ENCODE assay signal across 37 cellular contexts in genomic region chr12:57470970-57471656, GRCh38. TPM values are rescaled to one million over a fixed set of nuclear protein-coding genes. Genes with fewer than 3 reads are reported as not detected.
A peak's percentile ranks its signal among the peaks of the same experiment; 100 is the strongest.
DNase-seq lines count a peak whose midpoint lies in the region; ATAC-seq, FAIRE-seq and TF ChIP-seq lines count a peak whose summit lies in the region.
"Had no signal": no experiment of that assay in that cellular context is flagged by ENCODE, and none has a peak within 500 bp of the region (broad histone marks: within the 10 kb centered on the region; RNA-seq: fewer than 3 reads in every experiment).

No MANE protein-coding gene starts in this region.

- CTCF ChIA-PET in H1 (lab: Charles Lee; ENCODE audit: partially characterized antibody): interaction anchor here (0.6 to 25.1 kb wide), 6 partner anchors 9 to 765 kb away, joined by 3 to 441 read pairs (median 4); partner anchors contain the start of genes ARHGAP9, GLI1 and INHBE

- no peaks in the 10 kb centered on the region for H3K9me3 ChIP-seq in CD4-positive, CD25-positive, alpha-beta regulatory T cell (ENCODE audit: control insufficient read depth in 2 of 2, low read length in 2 of 2)
- H3K9me3 ChIP-seq in Peyer's patch: no peaks in the 10 kb centered on the region
- no peaks in the 10 kb centered on the region for H3K9me3 ChIP-seq in H1 (ENCODE audit: insufficient read depth in 2 of 2, low read depth in 1 of 2, low read length in 1 of 2)
- no peaks in the 10 kb centered on the region for H3K9me3 ChIP-seq in osteoblast (ENCODE audit: low read depth, low read length)
- H3K9me3 ChIP-seq: BE2C, Caco-2, vagina had no signal

- H2AFZ ChIP-seq in H1 (ENCODE audit: low read length) (no peak overlapping the region), osteoblast (ENCODE audit: low read length) (no peak overlapping the region)

- H2BK15ac ChIP-seq in H1 (ENCODE audit: low read length): no peak overlapping the region

- H3K4ac ChIP-seq in H1 (replicated peaks; ENCODE audit: insufficient read length, low read depth, low read length): no peak overlapping the region

- POLR2A ChIA-PET in H1 (lab: Charles Lee; ENCODE audit: partially characterized antibody): interaction anchor here (1.0 to 1.5 kb wide), 3 partner anchors 172 to 241 kb away, joined by 3 to 4 read pairs (median 4); no protein-coding TSS in a partner anchor

- FAIRE-seq in H1 (lab: Jason Lieb, UNC): no peak
- FAIRE-seq: GM12892, kidney had no signal

- H2AK5ac ChIP-seq in H1 (ENCODE audit: low read depth, low read length): no peak overlapping the region

- H3K27ac ChIP-seq in CD4-positive, CD25-positive, alpha-beta regulatory T cell (ENCODE audit: insufficient read depth, low read length, poor library complexity, severe bottlenecking): peak overlapping the region; percentile 14
- H3K27ac ChIP-seq in Peyer's patch (peak overlapping the region in 3 of 4 donors; percentile 44 to 70 (median 50)), H1 (ENCODE audit: low read depth, low read length) (no peak overlapping the region), osteoblast (ENCODE audit: low read depth, low read length) (no peak overlapping the region)
- H3K27ac ChIP-seq: coronary artery, vagina had no signal

- peaks cover 48% of the 10 kb centered on the region for H3K36me3 Mint-ChIP-seq in CD4-positive, CD25-positive, alpha-beta regulatory T cell

- no peak for TF ChIP-seq RAD21 in H1 (IDR thresholded peaks at IDR 0.05 in 1 of 2, conservative IDR thresholded peaks at IDR 0.05 in 1 of 2; ENCODE audit: low read depth in 2 of 2, low read length in 2 of 2)

- H3K4me3 ChIP-seq in CD4-positive, CD25-positive, alpha-beta regulatory T cell (ENCODE audit: low read depth, low read length): no peak overlapping the region
- H3K4me3 ChIP-seq in Peyer's patch: no peak overlapping the region
- no peak overlapping the region for H3K4me3 ChIP-seq in H1 (ENCODE audit: extremely low read depth in 1 of 4, insufficient read depth in 2 of 4, low read depth in 3 of 4, low read length in 4 of 4)
- no peak overlapping the region for H3K4me3 ChIP-seq in osteoblast (ENCODE audit: insufficient read depth, low read length)
- H3K4me3 ChIP-seq: coronary artery, vagina had no signal

- no peak overlapping the region for H3K14ac ChIP-seq in H1 (ENCODE audit: insufficient read length)

- H4K20me1 ChIP-seq in H1 (replicated peaks in 1 of 2; ENCODE audit: control insufficient read depth in 1 of 2, insufficient read depth in 2 of 2, low read length in 2 of 2) (peaks cover 0 to 6% of the 10 kb centered on the region in 2 experiments), osteoblast (ENCODE audit: insufficient read depth, low read length) (no peaks in the 10 kb centered on the region)

- no peak overlapping the region for H2BK5ac ChIP-seq in H1 (ENCODE audit: low read depth, low read length)

- TF ChIP-seq POLR2A in Peyer's patch (IDR thresholded peaks at IDR 0.05): no peak
- no peak for TF ChIP-seq POLR2A in H1 (IDR thresholded peaks at IDR 0.05; ENCODE audit: control extremely low read depth in 1 of 2, low read depth in 2 of 2, low read length in 2 of 2)

- TF ChIP-seq CTCF in Peyer's patch (IDR thresholded peaks at IDR 0.05) (no peak), H1 (IDR thresholded peaks at IDR 0.05; ENCODE audit: control extremely low read depth in 1 of 3, insufficient read depth in 1 of 3, low read depth in 1 of 3, low read length in 3 of 3) (no peak), osteoblast (IDR thresholded peaks at IDR 0.05; ENCODE audit: extremely low read depth, low read depth, low read length) (no peak), GM20000 (IDR thresholded peaks at IDR 0.05; ENCODE audit: extremely low read depth, missing control alignments) (no peak)

- H3K56ac ChIP-seq in H1 (replicated peaks; ENCODE audit: insufficient read length, low read depth, low read length): no peak overlapping the region

- 0 out of 2 replicates have a peak overlapping the region, but pooled peaks have one; percentile 3 for H4K8ac ChIP-seq in H1 (ENCODE audit: extremely low read depth, insufficient read depth, low read length)

- peaks cover 8% of the 10 kb centered on the region; the same call in 1 of the 2 replicates for H3K23me2 ChIP-seq in H1 (ENCODE audit: low read depth, low read length)

- no peak overlapping the region for H2BK12ac ChIP-seq in H1 (ENCODE audit: low read depth, low read length)

- H3K18ac ChIP-seq in H1 (ENCODE audit: extremely low read depth, low read length): no peak overlapping the region

- H3K27ac Mint-ChIP-seq in CD4-positive, CD25-positive, alpha-beta regulatory T cell: peak overlapping the region in 2 of 3 donors; percentile 83 to 86
- H3K27ac Mint-ChIP-seq: activated CD4-positive, alpha-beta memory T cell treated with anti-CD3 and anti-CD28 coated beads, Interleukin-2, amount 10 ng/mL, durations not matched to agents 7 days and 5 days; activated T-helper 2 cell treated with anti-CD3 and anti-CD28 coated beads, Interferon-gamma antibody, Interleukin-2, Interleukin-4, amounts not matched to agents 10 μg/mL and 5 μg/mL and 100 μg/mL, durations not matched to agents 14 hours and 24 hours and 36 hours; endodermal cell; stimulated activated naive CD8-positive, alpha-beta T cell treated with anti-CD3 and anti-CD28 coated beads, Interleukin-15, Interleukin-2, amounts not matched to agents 100 ng/mL and 50 ng/mL, for 24 hours had no signal

- no peak for DNase-seq in CD4-positive, CD25-positive, alpha-beta regulatory T cell
- peak in 2 of 3 donors; percentile 71 to 77 for DNase-seq in Peyer's patch
- no peak for DNase-seq in H1 (ENCODE audit: low read depth in 1 of 2, low spot score in 2 of 2)
- DNase-seq in osteoblast (ENCODE audit: insufficient read length, low spot score, missing footprints): peak; percentile 79
- DNase-seq in GM19240 (ENCODE audit: insufficient read length, low spot score): no peak
- no peak for DNase-seq in GM20000 (ENCODE audit: low spot score)
- DNase-seq in GM03348 (ENCODE audit: low spot score): no peak
- no peak for DNase-seq in kidney glomerular epithelial cell (lab: John Stamatoyannopoulos, UW)
- DNase-seq: ACHN; activated CD4-positive, alpha-beta memory T cell treated with anti-CD3 and anti-CD28 coated beads, Interleukin-2, amount 10 ng/mL, durations not matched to agents 7 days and 5 days; activated CD8-positive, alpha-beta memory T cell treated with anti-CD3 and anti-CD28 coated beads, Interleukin-2, amount 50 U/mL, for 48 hours; activated naive CD4-positive, alpha-beta T cell treated with anti-CD3 and anti-CD28 coated beads, Interleukin-2, amount 50 U/mL, for 16 hours; anterior cingulate cortex; BE2C; Caco-2; DMS53; endodermal cell; head of caudate nucleus; naive B cell; NCI-H146; SW 1271; T-helper 9 cell had no signal

- 75% methylated on average over 4 of the region's 4 CpGs; no CpG with 5 or more reads in 1 of the 2 experiments for WGBS in H1 (ENCODE audit: extremely low coverage in 1 of 2, insufficient coverage in 1 of 2, insufficient read length in 1 of 2, insufficient replicate concordance in 2 of 2, low coverage in 1 of 2, low lambda C conversion rate in 2 of 2, missing lambda C conversion rate in 1 of 2), 2 experiments

- peaks cover 43% of the 10 kb centered on the region for H3K4me1 ChIP-seq in CD4-positive, CD25-positive, alpha-beta regulatory T cell (ENCODE audit: control insufficient read depth, insufficient read depth, low read length, poor library complexity, severe bottlenecking)
- peaks cover 8 to 31% (median 13%) of the 10 kb centered on the region in 4 donors for H3K4me1 ChIP-seq in Peyer's patch
- peaks cover 0 to 14% (median 3%) of the 10 kb centered on the region in 4 experiments; a peak in 5 of 7 replicates for H3K4me1 ChIP-seq in H1 (replicated peaks in 1 of 4; ENCODE audit: control insufficient read depth in 3 of 4, insufficient read depth in 4 of 4, low read length in 3 of 4)
- no peaks in the 10 kb centered on the region for H3K4me1 ChIP-seq in osteoblast (ENCODE audit: insufficient read depth, low read length)
- H3K4me1 ChIP-seq: BE2C, Caco-2 had no signal

- H3K27me3 Mint-ChIP-seq in CD4-positive, CD25-positive, alpha-beta regulatory T cell: no peaks in the 10 kb centered on the region
- H3K27me3 Mint-ChIP-seq: activated CD4-positive, alpha-beta memory T cell treated with anti-CD3 and anti-CD28 coated beads, Interleukin-2, amount 10 ng/mL, durations not matched to agents 7 days and 5 days; naive B cell; stimulated activated naive CD8-positive, alpha-beta T cell treated with anti-CD3 and anti-CD28 coated beads, Interleukin-15, Interleukin-2, amounts not matched to agents 100 ng/mL and 50 ng/mL, for 24 hours had no signal

- no peak overlapping the region for H2BK20ac ChIP-seq in H1 (ENCODE audit: low read length)

- no peak overlapping the region for H2BK120ac ChIP-seq in H1 (replicated peaks; ENCODE audit: low read depth, low read length)

- peaks cover 0 to 58% (median 38%) of the 10 kb centered on the region in 4 donors for H3K4me1 Mint-ChIP-seq in CD4-positive, CD25-positive, alpha-beta regulatory T cell

- ATAC-seq in CD4-positive, CD25-positive, alpha-beta regulatory T cell (ENCODE audit: low read depth in 2 of 2): no peak
- ATAC-seq: esophagus mucosa had no signal

- H4K5ac ChIP-seq in H1 (ENCODE audit: insufficient read length, low read depth, low read length): no peak overlapping the region

- H3K9me3 Mint-ChIP-seq in CD4-positive, CD25-positive, alpha-beta regulatory T cell: no peaks in the 10 kb centered on the region
- H3K9me3 Mint-ChIP-seq: activated CD4-positive, alpha-beta memory T cell treated with anti-CD3 and anti-CD28 coated beads, Interleukin-2, amount 10 ng/mL, durations not matched to agents 7 days and 5 days; activated T-helper 2 cell treated with anti-CD3 and anti-CD28 coated beads, Interferon-gamma antibody, Interleukin-2, Interleukin-4, amounts not matched to agents 10 μg/mL and 5 μg/mL and 100 μg/mL, durations not matched to agents 14 hours and 24 hours and 36 hours; endodermal cell; naive B cell; stimulated activated naive CD8-positive, alpha-beta T cell treated with anti-CD3 and anti-CD28 coated beads, Interleukin-15, Interleukin-2, amounts not matched to agents 100 ng/mL and 50 ng/mL, for 24 hours had no signal

- no peak overlapping the region for H3K9ac ChIP-seq in H1 (replicated peaks in 1 of 4; ENCODE audit: extremely low read depth in 1 of 4, low read depth in 3 of 4, low read length in 3 of 4)

- peaks cover 75% of the 10 kb centered on the region for H3K36me3 ChIP-seq in CD4-positive, CD25-positive, alpha-beta regulatory T cell (ENCODE audit: control insufficient read depth, insufficient read depth, low read length)
- H3K36me3 ChIP-seq in Peyer's patch (peaks cover 0 to 9% (median 0%) of the 10 kb centered on the region in 3 donors), H1 (ENCODE audit: control insufficient read depth in 2 of 4, insufficient read depth in 4 of 4, low read length in 3 of 4) (peaks cover 0 to 11% (median 3%) of the 10 kb centered on the region in 4 experiments; a peak in 3 of 8 replicates), osteoblast (ENCODE audit: insufficient read depth, low read length) (no peaks in the 10 kb centered on the region)
- H3K36me3 ChIP-seq: BE2C, vagina had no signal

- H4K91ac ChIP-seq in H1 (replicated peaks; ENCODE audit: insufficient read length, low read length): no peak overlapping the region

- TF ChIP-seq EP300 in H1 (IDR thresholded peaks at IDR 0.05; ENCODE audit: borderline replicate concordance in 1 of 2, low read depth in 2 of 2, low read length in 2 of 2): no peak

- H3K79me2 ChIP-seq in H1 (ENCODE audit: control insufficient read depth in 1 of 2, insufficient read depth in 2 of 2, low read length in 2 of 2): no peaks in the 10 kb centered on the region
- H3K79me2 ChIP-seq in osteoblast (ENCODE audit: insufficient read depth, low read length): no peaks in the 10 kb centered on the region

- no peak overlapping the region for H3K23ac ChIP-seq in H1 (ENCODE audit: insufficient read length)

- H3K79me1 ChIP-seq in H1 (ENCODE audit: low read depth, low read length): no peaks in the 10 kb centered on the region

- no peaks in the 10 kb centered on the region for H3K27me3 ChIP-seq in CD4-positive, CD25-positive, alpha-beta regulatory T cell (ENCODE audit: control insufficient read depth, insufficient read depth, low read length)
- peaks cover 0 to 5% of the 10 kb centered on the region in 2 donors for H3K27me3 ChIP-seq in Peyer's patch
- peaks cover 20 to 35% (median 30%) of the 10 kb centered on the region in 4 experiments for H3K27me3 ChIP-seq in H1 (replicated peaks in 1 of 4; ENCODE audit: control insufficient read depth in 3 of 4, extremely low read depth in 1 of 4, insufficient read depth in 3 of 4, low read length in 3 of 4)
- H3K27me3 ChIP-seq in osteoblast (ENCODE audit: insufficient read depth, low read length): peaks cover 68% of the 10 kb centered on the region

- no peak overlapping the region for H3K4me3 Mint-ChIP-seq in CD4-positive, CD25-positive, alpha-beta regulatory T cell
- H3K4me3 Mint-ChIP-seq: activated CD4-positive, alpha-beta memory T cell treated with anti-CD3 and anti-CD28 coated beads, Interleukin-2, amount 10 ng/mL, durations not matched to agents 7 days and 5 days; endodermal cell; stimulated activated naive CD8-positive, alpha-beta T cell treated with anti-CD3 and anti-CD28 coated beads, Interleukin-15, Interleukin-2, amounts not matched to agents 100 ng/mL and 50 ng/mL, for 24 hours had no signal

- no peak overlapping the region for H3K4me2 ChIP-seq in H1 (ENCODE audit: insufficient read depth in 1 of 2, low read depth in 2 of 2, low read length in 2 of 2)
- H3K4me2 ChIP-seq in osteoblast (ENCODE audit: insufficient read depth, low read length): no peak overlapping the region

RNA-seq across cellular contexts. Expression of gene ARHGAP9, which starts 8.6 kb away (rescaled TPM):
- total RNA-seq in CD4-positive, CD25-positive, alpha-beta regulatory T cell: 403 TPM
- polyA plus RNA-seq in CD4-positive, CD25-positive, alpha-beta regulatory T cell: 100 to 1,000 TPM; 173 to 192 (median 182) TPM
- total RNA-seq in Peyer's patch (100 to 1,000 TPM in 1 of 4 donors, 10 to 100 TPM in 3; 16.5 to 220 (median 28.2) TPM), osteoblast (0.29 and 0.36 TPM in 2 replicates)
- total RNA-seq in H1 (2021; fragmentation: NEBNext Ultra II Directional; extraction: Animal tissue kit (Norgen Biotek cat#: 25700)): 2.3 and 3.2 TPM in 2 replicates
- polyA plus RNA-seq in H1 (2011; rRNA removed): 6.0 and 7.0 TPM in 2 replicates
- polyA plus RNA-seq in H1 (2011; cell fraction: cytosol; rRNA removed): 5.3 TPM
- 13.6 TPM for polyA plus RNA-seq in H1 (2011; cell fraction: nucleus; rRNA removed)
- polyA plus RNA-seq in H1 (2012, experiment 1 of 2): 3.4 to 4.9 TPM (median 4.3 TPM) in 4 replicates
- 4.3 TPM for polyA plus RNA-seq in H1 (2012, experiment 2 of 2)
- polyA plus RNA-seq in H1 (2013, experiment 1 of 2): 3.3 TPM
- polyA plus RNA-seq in H1 (2013, experiment 2 of 2): 3.0 TPM
- polyA minus RNA-seq in H1 (2011; rRNA and poly(A)+ RNA removed): 2.5 and 4.9 TPM in 2 replicates
- 1.8 TPM for polyA minus RNA-seq in H1 (2011; cell fraction: cytosol; rRNA and poly(A)+ RNA removed)
- 2.7 TPM for polyA minus RNA-seq in H1 (2011; cell fraction: nucleus; rRNA and poly(A)+ RNA removed)
- total RNA-seq: bronchial epithelial cell, NCI-H460, RPMI7951 had no signal

RNA-seq across cellular contexts. Expression of gene GLI1, which starts 11.5 kb away (rescaled TPM):
- 0.47 TPM for total RNA-seq in CD4-positive, CD25-positive, alpha-beta regulatory T cell
- under 1 TPM in 3 of 4 donors, not detected in 1; 0.07 to 0.23 (median 0.13) TPM for polyA plus RNA-seq in CD4-positive, CD25-positive, alpha-beta regulatory T cell
- total RNA-seq in Peyer's patch (1 to 10 TPM in 2 of 4 donors, under 1 TPM in 2; 0.67 to 2.1 (median 1.3) TPM), osteoblast (0.29 and 0.36 TPM in 2 replicates)
- total RNA-seq in H1 (2021; fragmentation: NEBNext Ultra II Directional; extraction: Animal tissue kit (Norgen Biotek cat#: 25700)): 20.6 and 23.5 TPM in 2 replicates
- 25.3 and 31.0 TPM in 2 replicates for polyA plus RNA-seq in H1 (2011; rRNA removed)
- 24.6 TPM for polyA plus RNA-seq in H1 (2011; cell fraction: cytosol; rRNA removed)
- polyA plus RNA-seq in H1 (2011; cell fraction: nucleus; rRNA removed): 86.7 TPM
- 19.9 to 24.3 TPM (median 22.0 TPM) in 4 replicates for polyA plus RNA-seq in H1 (2012, experiment 1 of 2)
- polyA plus RNA-seq in H1 (2012, experiment 2 of 2): 14.8 TPM
- polyA plus RNA-seq in H1 (2013, experiment 1 of 2): 17.8 TPM
- 16.1 TPM for polyA plus RNA-seq in H1 (2013, experiment 2 of 2)
- 25.1 and 28.1 TPM in 2 replicates for polyA minus RNA-seq in H1 (2011; rRNA and poly(A)+ RNA removed)
- 16.2 TPM for polyA minus RNA-seq in H1 (2011; cell fraction: cytosol; rRNA and poly(A)+ RNA removed)
- polyA minus RNA-seq in H1 (2011; cell fraction: nucleus; rRNA and poly(A)+ RNA removed): 30.0 TPM

RNA-seq across cellular contexts. Expression of gene INHBE, which starts 16.0 kb away (rescaled TPM):
- not detected for total RNA-seq in CD4-positive, CD25-positive, alpha-beta regulatory T cell
- polyA plus RNA-seq in CD4-positive, CD25-positive, alpha-beta regulatory T cell: under 1 TPM in 1 of 4 donors, not detected in 3; 0.06 TPM
- total RNA-seq in Peyer's patch (not detected), osteoblast (0.88 and 3.3 TPM in 2 replicates)
- 7.0 and 10.2 TPM in 2 replicates for total RNA-seq in H1 (2021; fragmentation: NEBNext Ultra II Directional; extraction: Animal tissue kit (Norgen Biotek cat#: 25700))
- 18.8 and 31.9 TPM in 2 replicates for polyA plus RNA-seq in H1 (2011; rRNA removed)
- polyA plus RNA-seq in H1 (2011; cell fraction: cytosol; rRNA removed): 30.8 TPM
- 31.1 TPM for polyA plus RNA-seq in H1 (2011; cell fraction: nucleus; rRNA removed)
- 10.8 to 13.7 TPM (median 12.5 TPM) in 4 replicates for polyA plus RNA-seq in H1 (2012, experiment 1 of 2)
- polyA plus RNA-seq in H1 (2012, experiment 2 of 2): 11.1 TPM
- 9.0 TPM for polyA plus RNA-seq in H1 (2013, experiment 1 of 2)
- polyA plus RNA-seq in H1 (2013, experiment 2 of 2): 10.3 TPM
- 16.4 and 33.1 TPM in 2 replicates for polyA minus RNA-seq in H1 (2011; rRNA and poly(A)+ RNA removed)
- polyA minus RNA-seq in H1 (2011; cell fraction: cytosol; rRNA and poly(A)+ RNA removed): 17.2 TPM
- 12.8 TPM for polyA minus RNA-seq in H1 (2011; cell fraction: nucleus; rRNA and poly(A)+ RNA removed)
- total RNA-seq: esophagus mucosa, lower leg skin, vagina had no signal

RNA-seq across cellular contexts. Expression of gene MARS1, which starts 16.8 kb away (rescaled TPM):
- 219 TPM for total RNA-seq in CD4-positive, CD25-positive, alpha-beta regulatory T cell
- 10 to 100 TPM; 71.9 to 89.4 (median 80.1) TPM for polyA plus RNA-seq in CD4-positive, CD25-positive, alpha-beta regulatory T cell
- 10 to 100 TPM; 40.6 to 97.4 (median 63.5) TPM for total RNA-seq in Peyer's patch
- 398 and 407 TPM in 2 replicates for total RNA-seq in H1 (2021; fragmentation: NEBNext Ultra II Directional; extraction: Animal tissue kit (Norgen Biotek cat#: 25700))
- 194 and 255 TPM in 2 replicates for polyA plus RNA-seq in H1 (2011; rRNA removed)
- polyA plus RNA-seq in H1 (2011; cell fraction: cytosol; rRNA removed): 252 TPM
- 777 TPM for polyA plus RNA-seq in H1 (2011; cell fraction: nucleus; rRNA removed)
- polyA plus RNA-seq in H1 (2012, experiment 1 of 2): 284 to 339 TPM (median 323 TPM) in 4 replicates
- polyA plus RNA-seq in H1 (2012, experiment 2 of 2): 230 TPM
- 724 TPM for polyA plus RNA-seq in H1 (2013, experiment 1 of 2)
- polyA plus RNA-seq in H1 (2013, experiment 2 of 2): 726 TPM
- 393 and 430 TPM in 2 replicates for polyA minus RNA-seq in H1 (2011; rRNA and poly(A)+ RNA removed)
- 168 TPM for polyA minus RNA-seq in H1 (2011; cell fraction: cytosol; rRNA and poly(A)+ RNA removed)
- 352 TPM for polyA minus RNA-seq in H1 (2011; cell fraction: nucleus; rRNA and poly(A)+ RNA removed)
- 171 and 187 TPM in 2 replicates for total RNA-seq in osteoblast

RNA-seq across cellular contexts. Expression of gene INHBC, which starts 36.5 kb away (rescaled TPM):
- total RNA-seq in CD4-positive, CD25-positive, alpha-beta regulatory T cell: not detected
- under 1 TPM in 1 of 4 donors, not detected in 3; 0.21 TPM for polyA plus RNA-seq in CD4-positive, CD25-positive, alpha-beta regulatory T cell
- total RNA-seq in Peyer's patch (not detected), osteoblast (not detected in 2 replicates)
- not detected in 2 replicates for total RNA-seq in H1 (2021; fragmentation: NEBNext Ultra II Directional; extraction: Animal tissue kit (Norgen Biotek cat#: 25700))
- polyA plus RNA-seq in H1 (2011; rRNA removed): 0.15 and 0.30 TPM in 2 replicates
- polyA plus RNA-seq in H1 (2011; cell fraction: cytosol; rRNA removed): 0.12 TPM
- 0.26 TPM for polyA plus RNA-seq in H1 (2011; cell fraction: nucleus; rRNA removed)
- polyA plus RNA-seq in H1 (2012, experiment 1 of 2): 0.51 to 0.74 TPM (median 0.59 TPM) in 4 replicates
- 0.08 TPM for polyA plus RNA-seq in H1 (2012, experiment 2 of 2)
- 0.06 TPM for polyA plus RNA-seq in H1 (2013, experiment 1 of 2)
- 0.06 TPM for polyA plus RNA-seq in H1 (2013, experiment 2 of 2)
- 0.07 and 0.28 TPM in 2 replicates for polyA minus RNA-seq in H1 (2011; rRNA and poly(A)+ RNA removed)
- not detected for polyA minus RNA-seq in H1 (2011; cell fraction: cytosol; rRNA and poly(A)+ RNA removed)
- not detected for polyA minus RNA-seq in H1 (2011; cell fraction: nucleus; rRNA and poly(A)+ RNA removed)
- total RNA-seq: activated CD4-positive, alpha-beta memory T cell treated with anti-CD3 and anti-CD28 coated beads, Interleukin-2, amount 10 ng/mL, durations not matched to agents 7 days and 5 days; bronchial epithelial cell; Caco-2; endodermal cell; esophagus mucosa; fibroblast of villous mesenchyme; HT-29; kidney; lower leg skin; NCI-H460; osteocyte; RPMI7951; skeletal muscle tissue; vagina had no signal

Comparison
In these comparisons a context has a peak if more than half of its experiments do, and no peak if none do; other contexts are left out.
1. DNase-seq: peak in Peyer's patch (2 of 3) and osteoblast (single experiment); none in CD4-positive, CD25-positive, alpha-beta regulatory T cell (0 of 3), H1 (0 of 2), GM19240 (single experiment), GM20000 (single experiment), GM03348 (single experiment) and kidney glomerular epithelial cell (single experiment).
2. H3K27ac ChIP-seq: peak in CD4-positive, CD25-positive, alpha-beta regulatory T cell (single experiment) and Peyer's patch (3 of 4); none in H1 (single experiment) and osteoblast (single experiment).